1 cellular context compared by ENCODE assay signal in genomic region chr10:27099916-27100799, GRCh38.
A peak's percentile ranks its signal among the peaks of the same experiment; 100 is the strongest.
TF ChIP-seq lines count a peak whose summit lies in the region.

Gene ANKRD26 (minus strand): TSS chr10:27100494. CDS start chr10:27100326, 168 bp downstream.

TF ChIP-seq in HepG2, 621 proteins besides CTCF, POLR2A, EP300 and RAD21 (continued from another document and continues in another):
- TF ChIP-seq, protein P1, sequence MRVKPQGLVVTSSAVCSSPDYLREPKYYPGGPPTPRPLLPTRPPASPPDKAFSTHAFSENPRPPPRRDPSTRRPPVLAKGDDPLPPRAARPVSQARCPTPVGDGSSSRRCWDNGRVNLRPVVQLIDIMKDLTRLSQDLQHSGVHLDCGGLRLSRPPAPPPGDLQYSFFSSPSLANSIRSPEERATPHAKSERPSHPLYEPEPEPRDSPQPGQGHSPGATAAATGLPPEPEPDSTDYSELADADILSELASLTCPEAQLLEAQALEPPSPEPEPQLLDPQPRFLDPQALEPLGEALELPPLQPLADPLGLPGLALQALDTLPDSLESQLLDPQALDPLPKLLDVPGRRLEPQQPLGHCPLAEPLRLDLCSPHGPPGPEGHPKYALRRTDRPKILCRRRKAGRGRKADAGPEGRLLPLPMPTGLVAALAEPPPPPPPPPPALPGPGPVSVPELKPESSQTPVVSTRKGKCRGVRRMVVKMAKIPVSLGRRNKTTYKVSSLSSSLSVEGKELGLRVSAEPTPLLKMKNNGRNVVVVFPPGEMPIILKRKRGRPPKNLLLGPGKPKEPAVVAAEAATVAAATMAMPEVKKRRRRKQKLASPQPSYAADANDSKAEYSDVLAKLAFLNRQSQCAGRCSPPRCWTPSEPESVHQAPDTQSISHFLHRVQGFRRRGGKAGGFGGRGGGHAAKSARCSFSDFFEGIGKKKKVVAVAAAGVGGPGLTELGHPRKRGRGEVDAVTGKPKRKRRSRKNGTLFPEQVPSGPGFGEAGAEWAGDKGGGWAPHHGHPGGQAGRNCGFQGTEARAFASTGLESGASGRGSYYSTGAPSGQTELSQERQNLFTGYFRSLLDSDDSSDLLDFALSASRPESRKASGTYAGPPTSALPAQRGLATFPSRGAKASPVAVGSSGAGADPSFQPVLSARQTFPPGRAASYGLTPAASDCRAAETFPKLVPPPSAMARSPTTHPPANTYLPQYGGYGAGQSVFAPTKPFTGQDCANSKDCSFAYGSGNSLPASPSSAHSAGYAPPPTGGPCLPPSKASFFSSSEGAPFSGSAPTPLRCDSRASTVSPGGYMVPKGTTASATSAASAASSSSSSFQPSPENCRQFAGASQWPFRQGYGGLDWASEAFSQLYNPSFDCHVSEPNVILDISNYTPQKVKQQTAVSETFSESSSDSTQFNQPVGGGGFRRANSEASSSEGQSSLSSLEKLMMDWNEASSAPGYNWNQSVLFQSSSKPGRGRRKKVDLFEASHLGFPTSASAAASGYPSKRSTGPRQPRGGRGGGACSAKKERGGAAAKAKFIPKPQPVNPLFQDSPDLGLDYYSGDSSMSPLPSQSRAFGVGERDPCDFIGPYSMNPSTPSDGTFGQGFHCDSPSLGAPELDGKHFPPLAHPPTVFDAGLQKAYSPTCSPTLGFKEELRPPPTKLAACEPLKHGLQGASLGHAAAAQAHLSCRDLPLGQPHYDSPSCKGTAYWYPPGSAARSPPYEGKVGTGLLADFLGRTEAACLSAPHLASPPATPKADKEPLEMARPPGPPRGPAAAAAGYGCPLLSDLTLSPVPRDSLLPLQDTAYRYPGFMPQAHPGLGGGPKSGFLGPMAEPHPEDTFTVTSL (CRISPR knock-in tag; IDR thresholded peaks at IDR 0.05; ENCODE audit: borderline replicate concordance), result no peak
- TF ChIP-seq ZNF558 (CRISPR knock-in tag; IDR thresholded peaks at IDR 0.05; ENCODE audit: borderline replicate concordance) (no peak), ATF2 (CRISPR knock-in tag; IDR thresholded peaks at IDR 0.05) (no peak), AHR (CRISPR knock-in tag; IDR thresholded peaks at IDR 0.05) (no peak), SP5 (CRISPR knock-in tag; IDR thresholded peaks at IDR 0.05; ENCODE audit: borderline replicate concordance, low read depth) (no peak), ZNF546 (CRISPR knock-in tag; conservative IDR thresholded peaks at IDR 0.05) (peak; percentile 76), ZNF816 (CRISPR knock-in tag; IDR thresholded peaks at IDR 0.05; ENCODE audit: borderline replicate concordance) (no peak; the same call in 1 of the 2 replicates), NBN (conservative IDR thresholded peaks at IDR 0.05) (no peak), ZNF468 (CRISPR knock-in tag; IDR thresholded peaks at IDR 0.05) (no peak), ZNF143 (CRISPR knock-in tag; IDR thresholded peaks at IDR 0.05) (no peak), ZNF570 (CRISPR knock-in tag; IDR thresholded peaks at IDR 0.05; ENCODE audit: borderline replicate concordance) (no peak), ZNF235 (CRISPR knock-in tag; IDR thresholded peaks at IDR 0.05; ENCODE audit: borderline replicate concordance) (no peak), ZBTB25 (CRISPR knock-in tag; IDR thresholded peaks at IDR 0.05) (no peak), TRIM24 (CRISPR knock-in tag; IDR thresholded peaks at IDR 0.05) (no peak), NFATC3 (CRISPR knock-in tag; IDR thresholded peaks at IDR 0.05) (no peak), ZNF180 (CRISPR knock-in tag; IDR thresholded peaks at IDR 0.05; ENCODE audit: borderline replicate concordance, low read depth) (no peak), PHB2 (IDR thresholded peaks at IDR 0.05; ENCODE audit: partially characterized antibody) (no peak), KLF11 (CRISPR knock-in tag; IDR thresholded peaks at IDR 0.05) (no peak), GTF2F1 (IDR thresholded peaks at IDR 0.05; ENCODE audit: low read length) (no peak; the same call in 1 of the 2 replicates), ZNF292 (CRISPR knock-in tag; IDR thresholded peaks at IDR 0.05; ENCODE audit: borderline replicate concordance, low read depth) (no peak), KLF12 (CRISPR knock-in tag; IDR thresholded peaks at IDR 0.05; ENCODE audit: borderline replicate concordance) (no peak; the same call in 1 of the 2 replicates), GATAD2A (CRISPR knock-in tag; IDR thresholded peaks at IDR 0.05) (no peak), ZMYM2 (CRISPR knock-in tag; IDR thresholded peaks at IDR 0.05) (no peak), ZNF580 (CRISPR knock-in tag; IDR thresholded peaks at IDR 0.05; ENCODE audit: borderline replicate concordance, low read depth) (0 out of 2 replicates have a peak, but pooled peaks have one; percentile 24), ZFAT (CRISPR knock-in tag; conservative IDR thresholded peaks at IDR 0.05) (peak; percentile 81; the same call in 1 of the 2 replicates), SALL2 (CRISPR knock-in tag; IDR thresholded peaks at IDR 0.05) (0 out of 2 replicates have a peak, but pooled peaks have one; percentile 37), AGO1 (IDR thresholded peaks at IDR 0.05; ENCODE audit: low read depth, low read length, poor library complexity, severe bottlenecking) (no peak), ZNF263 (CRISPR knock-in tag; IDR thresholded peaks at IDR 0.05) (peak; percentile 59; the same call in 1 of the 2 replicates), ZNF451 (CRISPR knock-in tag; IDR thresholded peaks at IDR 0.05) (peak; percentile 51; the same call in 1 of the 2 replicates), RBM22 (optimal IDR thresholded peaks at IDR 0.05; ENCODE audit: low read length) (no peak), BHLHE40 (IDR thresholded peaks at IDR 0.05; ENCODE audit: low read length) (no peak), ZNF33B (CRISPR knock-in tag; IDR thresholded peaks at IDR 0.05) (peak; percentile 62; the same call in 1 of the 2 replicates), E2F5 (CRISPR knock-in tag; conservative IDR thresholded peaks at IDR 0.05) (0 out of 2 replicates have a peak, but pooled peaks have one; percentile 7), ZNF878 (CRISPR knock-in tag; IDR thresholded peaks at IDR 0.05) (0 out of 2 replicates have a peak, but pooled peaks have one; percentile 31), TCF12 (IDR thresholded peaks at IDR 0.05) (no peak), TCF12 (CRISPR knock-in tag; IDR thresholded peaks at IDR 0.05) (no peak), SNAPC2 (CRISPR knock-in tag; IDR thresholded peaks at IDR 0.05) (no peak), ZNF746 (CRISPR knock-in tag; IDR thresholded peaks at IDR 0.05) (no peak; the same call in 1 of the 2 replicates), PAX8 (CRISPR knock-in tag; IDR thresholded peaks at IDR 0.05; ENCODE audit: borderline replicate concordance) (no peak), SALL1 (CRISPR knock-in tag; IDR thresholded peaks at IDR 0.05) (peak; percentile 70), PAXIP1 (CRISPR knock-in tag; conservative IDR thresholded peaks at IDR 0.05) (no peak; the same call in 1 of the 2 replicates), HCFC1 (IDR thresholded peaks at IDR 0.05; ENCODE audit: low read depth, low read length) (peak; percentile 13; the same call in 1 of the 2 replicates), HNRNPUL1 (IDR thresholded peaks at IDR 0.05; ENCODE audit: low read depth, low read length) (no peak), ZFP62 (CRISPR knock-in tag; IDR thresholded peaks at IDR 0.05) (no peak), RNF2 (conservative IDR thresholded peaks at IDR 0.05; ENCODE audit: low read depth) (no peak)
- TF ChIP-seq, protein P2, sequence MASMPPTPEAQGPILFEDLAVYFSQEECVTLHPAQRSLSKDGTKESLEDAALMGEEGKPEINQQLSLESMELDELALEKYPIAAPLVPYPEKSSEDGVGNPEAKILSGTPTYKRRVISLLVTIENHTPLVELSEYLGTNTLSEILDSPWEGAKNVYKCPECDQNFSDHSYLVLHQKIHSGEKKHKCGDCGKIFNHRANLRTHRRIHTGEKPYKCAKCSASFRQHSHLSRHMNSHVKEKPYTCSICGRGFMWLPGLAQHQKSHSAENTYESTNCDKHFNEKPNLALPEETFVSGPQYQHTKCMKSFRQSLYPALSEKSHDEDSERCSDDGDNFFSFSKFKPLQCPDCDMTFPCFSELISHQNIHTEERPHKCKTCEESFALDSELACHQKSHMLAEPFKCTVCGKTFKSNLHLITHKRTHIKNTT (CRISPR knock-in tag; IDR thresholded peaks at IDR 0.05), result no peak
- TF ChIP-seq, protein P3, sequence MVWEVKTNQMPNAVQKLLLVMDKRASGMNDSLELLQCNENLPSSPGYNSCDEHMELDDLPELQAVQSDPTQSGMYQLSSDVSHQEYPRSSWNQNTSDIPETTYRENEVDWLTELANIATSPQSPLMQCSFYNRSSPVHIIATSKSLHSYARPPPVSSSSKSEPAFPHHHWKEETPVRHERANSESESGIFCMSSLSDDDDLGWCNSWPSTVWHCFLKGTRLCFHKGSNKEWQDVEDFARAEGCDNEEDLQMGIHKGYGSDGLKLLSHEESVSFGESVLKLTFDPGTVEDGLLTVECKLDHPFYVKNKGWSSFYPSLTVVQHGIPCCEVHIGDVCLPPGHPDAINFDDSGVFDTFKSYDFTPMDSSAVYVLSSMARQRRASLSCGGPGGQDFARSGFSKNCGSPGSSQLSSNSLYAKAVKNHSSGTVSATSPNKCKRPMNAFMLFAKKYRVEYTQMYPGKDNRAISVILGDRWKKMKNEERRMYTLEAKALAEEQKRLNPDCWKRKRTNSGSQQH (CRISPR knock-in tag; IDR thresholded peaks at IDR 0.05; ENCODE audit: low read depth), result no peak; the same call in 1 of the 2 replicates
- TF ChIP-seq, protein P4, sequence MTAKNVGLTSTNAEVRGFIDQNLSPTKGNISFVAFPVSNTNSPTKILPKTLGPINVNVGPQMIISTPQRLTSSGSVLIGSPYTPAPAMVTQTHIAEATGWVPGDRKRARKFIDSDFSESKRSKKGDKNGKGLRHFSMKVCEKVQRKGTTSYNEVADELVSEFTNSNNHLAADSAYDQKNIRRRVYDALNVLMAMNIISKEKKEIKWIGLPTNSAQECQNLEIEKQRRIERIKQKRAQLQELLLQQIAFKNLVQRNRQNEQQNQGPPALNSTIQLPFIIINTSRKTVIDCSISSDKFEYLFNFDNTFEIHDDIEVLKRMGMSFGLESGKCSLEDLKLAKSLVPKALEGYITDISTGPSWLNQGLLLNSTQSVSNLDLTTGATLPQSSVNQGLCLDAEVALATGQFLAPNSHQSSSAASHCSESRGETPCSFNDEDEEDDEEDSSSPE (CRISPR knock-in tag; IDR thresholded peaks at IDR 0.05), result 0 out of 2 replicates have a peak, but pooled peaks have one; percentile 78
